In genomic region chr2:67091681-67092080, GRCh38 we compare ENCODE assay signal across 18 cellular contexts.
"Had no signal": no experiment of that assay in that cellular context is flagged by ENCODE, and none has a peak within 500 bp of the region (broad histone marks: within the 10 kb centered on the region; RNA-seq: fewer than 3 reads in every experiment).

No MANE protein-coding gene starts in this region.

- DNase-seq: colonic mucosa; cortex of kidney; dermis blood vessel endothelial cell; dorsolateral prefrontal cortex; effector CD4-positive, alpha-beta T cell; effector CD8-positive, alpha-beta T cell; effector memory CD4-positive, alpha-beta T cell; effector memory CD8-positive, alpha-beta T cell; endodermal cell; erythroblast; esophagus squamous epithelium; foreskin fibroblast; foreskin keratinocyte; gastrocnemius medialis; glutamatergic neuron; head of caudate nucleus; heart left ventricle; heart right ventricle had no signal
